19 cellular contexts compared by ENCODE assay signal in the genomic region with DNA sequence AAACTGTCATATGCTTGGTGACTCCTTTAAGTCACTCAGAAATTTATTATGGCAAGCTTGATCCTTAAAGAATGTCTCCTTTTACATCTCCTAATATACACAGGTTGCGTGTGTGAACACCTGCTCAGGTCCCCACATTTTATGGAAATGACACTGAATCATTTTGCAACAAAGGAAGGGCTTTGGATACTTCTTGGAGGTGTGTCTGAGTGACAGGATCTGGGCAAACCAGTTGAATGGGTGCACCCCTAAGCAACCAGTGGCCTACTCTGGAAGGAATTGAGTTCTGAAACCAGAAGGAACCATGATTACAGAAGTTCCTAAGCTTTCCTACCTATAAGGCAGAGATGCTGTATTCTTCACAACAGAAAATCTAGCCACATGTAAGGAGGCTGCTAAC.
DNase-seq lines count a peak whose midpoint lies in the region; ATAC-seq, FAIRE-seq and TF ChIP-seq lines count a peak whose summit lies in the region.
"Had no signal": no experiment of that assay in that cellular context is flagged by ENCODE, and none has a peak within 500 bp of the region (broad histone marks: within the 10 kb centered on the region; RNA-seq: fewer than 3 reads in every experiment).

No MANE protein-coding gene starts in this region.

- no peaks in the 10 kb centered on the region for H3K4me1 Mint-ChIP-seq in type B pancreatic cell (ENCODE audit: unreplicated experiment)
- H3K4me1 Mint-ChIP-seq: CD4-positive, alpha-beta memory T cell had no signal

- peaks cover 3% of the 10 kb centered on the region for H3K27me3 Mint-ChIP-seq in type B pancreatic cell
- H3K27me3 Mint-ChIP-seq: CD4-positive, alpha-beta memory T cell had no signal

- H3K4me3 ChIP-seq in bronchial epithelial cell (ENCODE audit: low read depth, low read length) (no peak overlapping the region), epithelial cell of esophagus (ENCODE audit: low read length) (no peak overlapping the region)

- TF ChIP-seq CTCF in bronchial epithelial cell (IDR thresholded peaks at IDR 0.05; ENCODE audit: insufficient read depth, low read length, severe bottlenecking) (no peak), epithelial cell of esophagus (IDR thresholded peaks at IDR 0.05; ENCODE audit: insufficient read depth, low read depth, low read length, missing control alignments) (no peak), type B pancreatic cell (conservative IDR thresholded peaks at IDR 0.05) (no peak)

- DNase-seq in bronchial epithelial cell (ENCODE audit: low read depth) (peak; percentile 14), epithelial cell of esophagus (ENCODE audit: low read depth) (peak; percentile 59), type B pancreatic cell (ENCODE audit: extremely low spot score, unreplicated experiment) (no peak), dermis blood vessel endothelial cell (no peak), SK-N-DZ (ENCODE audit: low spot score) (no peak)
- DNase-seq: C1 segment of cervical spinal cord; Calu3; CD4-positive, alpha-beta memory T cell; COR-L47; DMS53; DMS79 treated with DMSO at 0.1 percent for 48 hours; GF-D8; H7; HCEC 1CT had no signal

- H3K36me3 ChIP-seq in bronchial epithelial cell (ENCODE audit: control insufficient read depth, insufficient read depth, low read length) = no peaks in the 10 kb centered on the region

- no peaks in the 10 kb centered on the region for H3K36me3 Mint-ChIP-seq in type B pancreatic cell
- H3K36me3 Mint-ChIP-seq: CD4-positive, alpha-beta memory T cell had no signal

- FAIRE-seq in bronchial epithelial cell (lab: Jason Lieb, UNC) = no peak
- FAIRE-seq: GM12891, H1 had no signal

- no peaks in the 10 kb centered on the region for H3K9me3 Mint-ChIP-seq in type B pancreatic cell

- no peaks in the 10 kb centered on the region for H3K27me3 ChIP-seq in bronchial epithelial cell (ENCODE audit: control insufficient read depth, insufficient read depth, low read length)

- H3K27ac Mint-ChIP-seq in type B pancreatic cell = peak overlapping the region; percentile 17
- H3K27ac Mint-ChIP-seq: CD4-positive, alpha-beta memory T cell had no signal

- peak overlapping the region; percentile 4 for H3K4me3 Mint-ChIP-seq in type B pancreatic cell
- H3K4me3 Mint-ChIP-seq: CD4-positive, alpha-beta memory T cell had no signal

- ATAC-seq in esophagus mucosa = peak; percentile 83
- ATAC-seq in HG03565 (IDR thresholded peaks at IDR 0.05; ENCODE audit: unreplicated experiment) = no peak
- no peak for ATAC-seq in HG03342 (IDR thresholded peaks at IDR 0.05; ENCODE audit: unreplicated experiment)

Comparison
In these comparisons a context has a peak if more than half of its experiments do, and no peak if none do; other contexts are left out.
1. DNase-seq: peak in bronchial epithelial cell (single experiment) and epithelial cell of esophagus (single experiment); none in type B pancreatic cell (single experiment), dermis blood vessel endothelial cell (single experiment) and SK-N-DZ (single experiment).